In the genomic region with DNA sequence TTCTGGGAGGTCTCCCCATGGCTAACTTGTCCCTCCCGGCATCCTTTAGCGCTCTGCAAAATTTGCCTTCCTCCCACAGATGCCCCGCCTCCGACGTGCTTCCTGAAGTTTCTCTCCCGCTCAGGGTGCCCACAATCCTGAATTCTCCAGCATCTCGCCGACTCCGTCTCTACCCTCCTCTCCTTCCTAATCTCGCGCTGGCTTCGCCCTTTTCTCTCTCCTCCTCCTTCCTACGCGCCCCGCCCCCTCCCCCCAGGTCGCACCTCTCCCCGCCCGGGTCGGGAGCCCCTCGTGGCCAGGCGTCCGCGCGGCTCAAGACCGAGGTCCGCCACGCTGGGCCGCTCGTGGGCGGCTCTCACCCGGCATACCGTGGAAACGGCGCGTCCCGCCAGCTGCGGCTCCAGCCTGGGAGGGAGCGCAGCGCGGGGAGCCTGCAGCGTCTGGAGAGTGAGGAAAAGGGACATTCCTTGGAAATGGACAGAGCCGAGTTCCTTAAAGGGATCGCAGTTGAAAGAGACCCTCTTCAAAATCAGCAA, we compare ENCODE assay signal across 8 cellular contexts. TPM values are rescaled to one million over a fixed set of nuclear protein-coding genes. Genes with fewer than 3 reads are reported as not detected.
DNase-seq lines count a peak whose midpoint lies in the region; ATAC-seq and TF ChIP-seq lines count a peak whose summit lies in the region.

No MANE protein-coding gene starts in this region.

- 1% methylated on average over 43 of the region's 43 CpGs for WGBS in prostate gland

- H3K27me3 ChIP-seq in Panc1 (ENCODE audit: control insufficient read depth, insufficient read depth, low read length) (no peaks in the 10 kb centered on the region), prostate gland (replicated peaks; ENCODE audit: insufficient read depth) (peaks cover 7% of the 10 kb centered on the region)

- intact Hi-C loops in Panc1 (cut with micrococcal nuclease; ENCODE audit: unreplicated experiment), result no loop called here
- intact Hi-C loops in prostate gland (cut with DNase I), result no loop called here

- peak; percentile 64 for DNase-seq in DMS114 treated with DMSO at 0.1 percent for 48 hours (lab: John Stamatoyannopoulos, UW; ENCODE audit: unreplicated experiment)
- DNase-seq in Panc1 (ENCODE audit: low read depth, low spot score), result no peak
- peak; percentile 56 for DNase-seq in fibroblast of the conjunctiva (ENCODE audit: low read depth)
- no peak for DNase-seq in prostate gland (ENCODE audit: low spot score)
- DNase-seq in SHP77 treated with DMSO at 0.1 percent for 48 hours (lab: John Stamatoyannopoulos, UW), result no peak
- DNase-seq in Ammon's horn (ENCODE audit: low spot score), result no peak

- H3K4me1 ChIP-seq in Panc1 (ENCODE audit: control insufficient read depth, insufficient read depth, low read length) (no peaks in the 10 kb centered on the region), prostate gland (replicated peaks) (peaks cover 3% of the 10 kb centered on the region)

- peak; percentile 64 for ATAC-seq in Panc1
- ATAC-seq in GM19452 (IDR thresholded peaks at IDR 0.05; ENCODE audit: unreplicated experiment), result no peak
- no peak for ATAC-seq in HG03439 (IDR thresholded peaks at IDR 0.05; ENCODE audit: unreplicated experiment)

- TF ChIP-seq CTCF in Panc1 (IDR thresholded peaks at IDR 0.05) (no peak), prostate gland (IDR thresholded peaks at IDR 0.05) (no peak)

- no TSS peak for BruUV-seq in Panc1 (replicated peaks; lab: Mats Ljungman, UMichigan)

- H3K27ac ChIP-seq in Panc1 (ENCODE audit: low read length) (no peak overlapping the region), prostate gland (peak overlapping the region in 1 of 2 donors; percentile 58)

- H3K4me3 ChIP-seq in Panc1 (ENCODE audit: low read depth in 2 of 2, low read length in 2 of 2) (peak overlapping the region; percentile 21 to 30; a peak in 3 of 4 replicates), prostate gland (peak overlapping the region; percentile 34 to 36)

- POLR2A ChIA-PET in Panc1 (lab: Charles Lee), result no interaction called here

- no peaks in the 10 kb centered on the region for H3K9me3 ChIP-seq in Panc1 (ENCODE audit: control insufficient read depth, insufficient read depth, low read depth, low read length)
- H3K9me3 ChIP-seq in prostate gland, result no peaks in the 10 kb centered on the region

- H3K36me3 ChIP-seq in Panc1 (ENCODE audit: control insufficient read depth, insufficient read depth, low read length), result no peaks in the 10 kb centered on the region
- H3K36me3 ChIP-seq in prostate gland, result no peaks in the 10 kb centered on the region

- in situ Hi-C loops in Panc1 (cut with HindIII; ENCODE audit: low pct_unique_long_range_greater_than_20kb, low sequenced_read_pairs), result no loop called here

- TF ChIP-seq POLR2A in prostate gland (IDR thresholded peaks at IDR 0.05), result no peak

- CTCF ChIA-PET in Panc1 (lab: Charles Lee), result no interaction called here

RNA-seq across cellular contexts. Expression of gene IRX2, which starts 4.8 kb away (rescaled TPM):
- total RNA-seq in Panc1 (2021; ENCODE audit: unreplicated experiment) (0.10 TPM), prostate gland (10 to 100 TPM; 10.2 to 20.6 TPM)
- polyA plus RNA-seq in Panc1 (2012; ENCODE audit: insufficient read length), result not detected

Comparison
In these comparisons a context has a peak if more than half of its experiments do, and no peak if none do; other contexts are left out.
1. DNase-seq: peak in DMS114 treated with DMSO at 0.1 percent for 48 hours (single experiment) and fibroblast of the conjunctiva (single experiment); none in Panc1 (single experiment), prostate gland (single experiment), SHP77 treated with DMSO at 0.1 percent for 48 hours (single experiment) and Ammon's horn (single experiment).
2. RNA of gene IRX2, which starts 4.8 kb away (total RNA-seq): 10.2 to 20.6 TPM in prostate gland; 0.10 TPM in Panc1 (single experiment); every median in the first group is over 10 times any median in the second.